Comparison of ENCODE assay signal across 21 cellular contexts in the genomic region with DNA sequence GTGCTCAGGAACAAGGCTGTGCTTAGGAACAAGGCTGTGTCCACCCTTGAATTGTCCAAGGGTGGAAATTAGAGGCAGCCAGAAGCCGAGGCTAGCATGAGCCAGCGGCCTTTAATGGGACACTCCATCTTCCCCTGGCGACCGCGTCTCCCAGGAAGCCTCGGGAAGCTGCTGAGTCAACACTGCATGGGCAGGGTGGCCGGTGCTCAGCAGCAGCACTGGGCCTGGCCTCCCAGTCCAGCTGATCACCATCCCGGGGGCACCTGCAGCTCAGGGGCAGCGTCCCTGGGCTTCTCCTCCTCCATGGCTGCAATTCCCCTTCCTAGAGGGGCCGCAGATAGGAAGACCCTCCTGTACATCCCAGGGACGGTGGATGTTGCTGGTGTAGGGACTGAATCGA.
"Had no signal": no experiment of that assay in that cellular context is flagged by ENCODE, and none has a peak within 500 bp of the region (broad histone marks: within the 10 kb centered on the region; RNA-seq: fewer than 3 reads in every experiment).

No MANE protein-coding gene starts in this region.

- H3K4me1 ChIP-seq: colonic mucosa, foreskin keratinocyte, right atrium auricular region, sigmoid colon, stomach, transverse colon had no signal

- H3K4me3 ChIP-seq: colonic mucosa, hepatocyte, lung, right atrium auricular region, sigmoid colon, skin epidermis, stomach, thoracic aorta, transverse colon had no signal

- H3K27me3 ChIP-seq: colonic mucosa, right atrium auricular region had no signal

- H3K27ac Mint-ChIP-seq: nephron had no signal

- H3K36me3 ChIP-seq: colonic mucosa, right atrium auricular region, sigmoid colon, stomach, thoracic aorta, transverse colon had no signal

- H3K27ac ChIP-seq: colonic mucosa, foreskin keratinocyte, hepatocyte, right atrium auricular region, sigmoid colon, skin epidermis, stomach, thoracic aorta, transverse colon had no signal

- H3K4me1 Mint-ChIP-seq: nephron had no signal

- H3K9me3 ChIP-seq: colonic mucosa, right atrium auricular region, sigmoid colon, stomach, thoracic aorta, transverse colon had no signal

- H3K36me3 Mint-ChIP-seq: naive B cell had no signal

- H3K4me2 ChIP-seq: hepatocyte had no signal

- H2AFZ ChIP-seq: hepatocyte had no signal

- FAIRE-seq: kidney had no signal

- H3K4me3 Mint-ChIP-seq: naive B cell, nephron had no signal

- H3K9me3 Mint-ChIP-seq: naive B cell, nephron had no signal

- DNase-seq: colonic mucosa; dermis blood vessel endothelial cell; erythroblast; foreskin keratinocyte; head of caudate nucleus; kidney; left colon; left ventricle myocardium superior; mesendoderm; naive B cell; sigmoid colon; stimulated activated CD4-positive, alpha-beta T cell treated with anti-CD3 and anti-CD28 coated beads, Interleukin-12 subunit alpha, Interleukin-12 subunit beta, amount 100 ng/mL, for 4 hours; stimulated activated naive CD4-positive, alpha-beta T cell; stomach; transverse colon had no signal
